1 cellular context compared by ENCODE assay signal in the genomic region with DNA sequence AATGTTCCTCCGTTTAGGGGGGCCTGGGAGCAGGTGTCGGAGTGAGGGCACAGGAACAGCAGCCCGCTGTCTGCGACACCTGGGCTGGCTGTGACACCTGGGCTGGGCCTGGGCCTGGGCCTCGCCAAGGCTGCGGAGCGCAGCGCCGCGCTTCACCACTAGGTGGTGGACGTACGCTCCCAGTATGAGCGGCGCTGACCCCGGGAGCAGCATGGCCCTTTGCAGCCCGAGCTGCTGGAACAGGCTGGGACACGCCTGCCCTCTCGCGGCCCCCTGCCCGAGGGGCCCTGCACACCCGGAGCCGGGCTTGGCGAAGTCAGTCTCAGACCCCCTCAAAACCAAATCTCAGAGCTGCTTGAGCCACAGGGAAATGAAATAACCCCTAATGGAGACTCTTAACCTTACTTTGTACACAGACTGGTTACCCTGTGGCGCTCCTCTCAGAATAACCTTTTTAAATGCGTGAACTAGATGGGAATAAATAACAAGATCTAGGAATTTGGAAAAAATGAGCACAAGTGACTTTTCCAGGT.
A peak's percentile ranks its signal among the peaks of the same experiment; 100 is the strongest.
TF ChIP-seq lines count a peak whose summit lies in the region.

No MANE protein-coding gene starts in this region.

TF ChIP-seq in K562, 482 proteins besides CTCF, POLR2A, EP300 and RAD21 (continued from another document and continues in another):
- TF ChIP-seq, protein P1, sequence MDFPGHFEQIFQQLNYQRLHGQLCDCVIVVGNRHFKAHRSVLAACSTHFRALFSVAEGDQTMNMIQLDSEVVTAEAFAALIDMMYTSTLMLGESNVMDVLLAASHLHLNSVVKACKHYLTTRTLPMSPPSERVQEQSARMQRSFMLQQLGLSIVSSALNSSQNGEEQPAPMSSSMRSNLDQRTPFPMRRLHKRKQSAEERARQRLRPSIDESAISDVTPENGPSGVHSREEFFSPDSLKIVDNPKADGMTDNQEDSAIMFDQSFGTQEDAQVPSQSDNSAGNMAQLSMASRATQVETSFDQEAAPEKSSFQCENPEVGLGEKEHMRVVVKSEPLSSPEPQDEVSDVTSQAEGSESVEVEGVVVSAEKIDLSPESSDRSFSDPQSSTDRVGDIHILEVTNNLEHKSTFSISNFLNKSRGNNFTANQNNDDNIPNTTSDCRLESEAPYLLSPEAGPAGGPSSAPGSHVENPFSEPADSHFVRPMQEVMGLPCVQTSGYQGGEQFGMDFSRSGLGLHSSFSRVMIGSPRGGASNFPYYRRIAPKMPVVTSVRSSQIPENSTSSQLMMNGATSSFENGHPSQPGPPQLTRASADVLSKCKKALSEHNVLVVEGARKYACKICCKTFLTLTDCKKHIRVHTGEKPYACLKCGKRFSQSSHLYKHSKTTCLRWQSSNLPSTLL (IDR thresholded peaks at IDR 0.05) = no peak
- TF ChIP-seq ETV1 (tag; conservative IDR thresholded peaks at IDR 0.05; ENCODE audit: low read depth) (no peak), SUPT5H (IDR thresholded peaks at IDR 0.05) (no peak), CBX2 (IDR thresholded peaks at IDR 0.05; ENCODE audit: insufficient read depth, low read length, poor library complexity, severe bottlenecking) (no peak), XRCC3 (IDR thresholded peaks at IDR 0.05) (no peak), NUFIP1 (IDR thresholded peaks at IDR 0.05; ENCODE audit: partially characterized antibody) (no peak), NR4A1 (CRISPR knock-in tag; IDR thresholded peaks at IDR 0.05) (no peak), NR4A1 (tag; IDR thresholded peaks at IDR 0.05) (no peak), HNRNPK (IDR thresholded peaks at IDR 0.05; ENCODE audit: low read depth, low read length, poor library complexity, severe bottlenecking) (no peak), CSDE1 (IDR thresholded peaks at IDR 0.05) (no peak), ZFX (CRISPR knock-in tag; IDR thresholded peaks at IDR 0.05) (peak; percentile 33; the same call in 1 of the 2 replicates), DACH1 (IDR thresholded peaks at IDR 0.05; ENCODE audit: partially characterized antibody) (no peak), MAZ (CRISPR knock-in tag; conservative IDR thresholded peaks at IDR 0.05 in 1 of 2, IDR thresholded peaks at IDR 0.05 in 1 of 2) (peak; percentile 32 to 80; a peak in 2 of 4 replicates), RBM15 (IDR thresholded peaks at IDR 0.05; ENCODE audit: insufficient read depth, low read length) (no peak), PURB (CRISPR knock-in tag; IDR thresholded peaks at IDR 0.05; ENCODE audit: low read depth) (no peak), HDAC2 (IDR thresholded peaks at IDR 0.05) (no peak), FIP1L1 (IDR thresholded peaks at IDR 0.05; ENCODE audit: low read depth, low read length, poor library complexity, severe bottlenecking) (no peak), ZNF23 (CRISPR knock-in tag; IDR thresholded peaks at IDR 0.05) (no peak), KAT8 (IDR thresholded peaks at IDR 0.05; ENCODE audit: low read depth) (no peak), ZNF57 (CRISPR knock-in tag; IDR thresholded peaks at IDR 0.05) (no peak), HSF4 (CRISPR knock-in tag; IDR thresholded peaks at IDR 0.05; ENCODE audit: borderline replicate concordance) (no peak), DIDO1 (tag; IDR thresholded peaks at IDR 0.05; ENCODE audit: low read depth) (no peak), CREM (IDR thresholded peaks at IDR 0.05; ENCODE audit: low read depth) (peak; percentile 56; the same call in 1 of the 2 replicates), ZNF77 (CRISPR knock-in tag; IDR thresholded peaks at IDR 0.05) (no peak), HMGN3 (IDR thresholded peaks at IDR 0.05; ENCODE audit: borderline replicate concordance, extremely low read depth, insufficient read length, low read depth, low read length) (peak; percentile 65), SOX6 (IDR thresholded peaks at IDR 0.05) (peak; percentile 37; the same call in 1 of the 2 replicates), RBM39 (optimal IDR thresholded peaks at IDR 0.05; ENCODE audit: low read depth, low read length) (no peak)
- TF ChIP-seq, protein P2, sequence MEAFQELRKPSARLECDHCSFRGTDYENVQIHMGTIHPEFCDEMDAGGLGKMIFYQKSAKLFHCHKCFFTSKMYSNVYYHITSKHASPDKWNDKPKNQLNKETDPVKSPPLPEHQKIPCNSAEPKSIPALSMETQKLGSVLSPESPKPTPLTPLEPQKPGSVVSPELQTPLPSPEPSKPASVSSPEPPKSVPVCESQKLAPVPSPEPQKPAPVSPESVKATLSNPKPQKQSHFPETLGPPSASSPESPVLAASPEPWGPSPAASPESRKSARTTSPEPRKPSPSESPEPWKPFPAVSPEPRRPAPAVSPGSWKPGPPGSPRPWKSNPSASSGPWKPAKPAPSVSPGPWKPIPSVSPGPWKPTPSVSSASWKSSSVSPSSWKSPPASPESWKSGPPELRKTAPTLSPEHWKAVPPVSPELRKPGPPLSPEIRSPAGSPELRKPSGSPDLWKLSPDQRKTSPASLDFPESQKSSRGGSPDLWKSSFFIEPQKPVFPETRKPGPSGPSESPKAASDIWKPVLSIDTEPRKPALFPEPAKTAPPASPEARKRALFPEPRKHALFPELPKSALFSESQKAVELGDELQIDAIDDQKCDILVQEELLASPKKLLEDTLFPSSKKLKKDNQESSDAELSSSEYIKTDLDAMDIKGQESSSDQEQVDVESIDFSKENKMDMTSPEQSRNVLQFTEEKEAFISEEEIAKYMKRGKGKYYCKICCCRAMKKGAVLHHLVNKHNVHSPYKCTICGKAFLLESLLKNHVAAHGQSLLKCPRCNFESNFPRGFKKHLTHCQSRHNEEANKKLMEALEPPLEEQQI (IDR thresholded peaks at IDR 0.05) = no peak
- TF ChIP-seq, protein P3, sequence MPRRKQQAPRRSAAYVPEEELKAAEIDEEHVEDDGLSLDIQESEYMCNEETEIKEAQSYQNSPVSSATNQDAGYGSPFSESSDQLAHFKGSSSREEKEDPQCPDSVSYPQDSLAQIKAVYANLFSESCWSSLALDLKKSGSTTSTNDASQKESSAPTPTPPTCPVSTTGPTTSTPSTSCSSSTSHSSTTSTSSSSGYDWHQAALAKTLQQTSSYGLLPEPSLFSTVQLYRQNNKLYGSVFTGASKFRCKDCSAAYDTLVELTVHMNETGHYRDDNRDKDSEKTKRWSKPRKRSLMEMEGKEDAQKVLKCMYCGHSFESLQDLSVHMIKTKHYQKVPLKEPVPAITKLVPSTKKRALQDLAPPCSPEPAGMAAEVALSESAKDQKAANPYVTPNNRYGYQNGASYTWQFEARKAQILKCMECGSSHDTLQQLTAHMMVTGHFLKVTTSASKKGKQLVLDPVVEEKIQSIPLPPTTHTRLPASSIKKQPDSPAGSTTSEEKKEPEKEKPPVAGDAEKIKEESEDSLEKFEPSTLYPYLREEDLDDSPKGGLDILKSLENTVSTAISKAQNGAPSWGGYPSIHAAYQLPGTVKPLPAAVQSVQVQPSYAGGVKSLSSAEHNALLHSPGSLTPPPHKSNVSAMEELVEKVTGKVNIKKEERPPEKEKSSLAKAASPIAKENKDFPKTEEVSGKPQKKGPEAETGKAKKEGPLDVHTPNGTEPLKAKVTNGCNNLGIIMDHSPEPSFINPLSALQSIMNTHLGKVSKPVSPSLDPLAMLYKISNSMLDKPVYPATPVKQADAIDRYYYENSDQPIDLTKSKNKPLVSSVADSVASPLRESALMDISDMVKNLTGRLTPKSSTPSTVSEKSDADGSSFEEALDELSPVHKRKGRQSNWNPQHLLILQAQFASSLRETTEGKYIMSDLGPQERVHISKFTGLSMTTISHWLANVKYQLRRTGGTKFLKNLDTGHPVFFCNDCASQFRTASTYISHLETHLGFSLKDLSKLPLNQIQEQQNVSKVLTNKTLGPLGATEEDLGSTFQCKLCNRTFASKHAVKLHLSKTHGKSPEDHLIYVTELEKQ (CRISPR knock-in tag; IDR thresholded peaks at IDR 0.05) = no peak
- TF ChIP-seq, protein P4, sequence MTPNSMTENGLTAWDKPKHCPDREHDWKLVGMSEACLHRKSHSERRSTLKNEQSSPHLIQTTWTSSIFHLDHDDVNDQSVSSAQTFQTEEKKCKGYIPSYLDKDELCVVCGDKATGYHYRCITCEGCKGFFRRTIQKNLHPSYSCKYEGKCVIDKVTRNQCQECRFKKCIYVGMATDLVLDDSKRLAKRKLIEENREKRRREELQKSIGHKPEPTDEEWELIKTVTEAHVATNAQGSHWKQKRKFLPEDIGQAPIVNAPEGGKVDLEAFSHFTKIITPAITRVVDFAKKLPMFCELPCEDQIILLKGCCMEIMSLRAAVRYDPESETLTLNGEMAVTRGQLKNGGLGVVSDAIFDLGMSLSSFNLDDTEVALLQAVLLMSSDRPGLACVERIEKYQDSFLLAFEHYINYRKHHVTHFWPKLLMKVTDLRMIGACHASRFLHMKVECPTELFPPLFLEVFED (CRISPR knock-in tag; conservative IDR thresholded peaks at IDR 0.05) = no peak
- TF ChIP-seq, protein P5, sequence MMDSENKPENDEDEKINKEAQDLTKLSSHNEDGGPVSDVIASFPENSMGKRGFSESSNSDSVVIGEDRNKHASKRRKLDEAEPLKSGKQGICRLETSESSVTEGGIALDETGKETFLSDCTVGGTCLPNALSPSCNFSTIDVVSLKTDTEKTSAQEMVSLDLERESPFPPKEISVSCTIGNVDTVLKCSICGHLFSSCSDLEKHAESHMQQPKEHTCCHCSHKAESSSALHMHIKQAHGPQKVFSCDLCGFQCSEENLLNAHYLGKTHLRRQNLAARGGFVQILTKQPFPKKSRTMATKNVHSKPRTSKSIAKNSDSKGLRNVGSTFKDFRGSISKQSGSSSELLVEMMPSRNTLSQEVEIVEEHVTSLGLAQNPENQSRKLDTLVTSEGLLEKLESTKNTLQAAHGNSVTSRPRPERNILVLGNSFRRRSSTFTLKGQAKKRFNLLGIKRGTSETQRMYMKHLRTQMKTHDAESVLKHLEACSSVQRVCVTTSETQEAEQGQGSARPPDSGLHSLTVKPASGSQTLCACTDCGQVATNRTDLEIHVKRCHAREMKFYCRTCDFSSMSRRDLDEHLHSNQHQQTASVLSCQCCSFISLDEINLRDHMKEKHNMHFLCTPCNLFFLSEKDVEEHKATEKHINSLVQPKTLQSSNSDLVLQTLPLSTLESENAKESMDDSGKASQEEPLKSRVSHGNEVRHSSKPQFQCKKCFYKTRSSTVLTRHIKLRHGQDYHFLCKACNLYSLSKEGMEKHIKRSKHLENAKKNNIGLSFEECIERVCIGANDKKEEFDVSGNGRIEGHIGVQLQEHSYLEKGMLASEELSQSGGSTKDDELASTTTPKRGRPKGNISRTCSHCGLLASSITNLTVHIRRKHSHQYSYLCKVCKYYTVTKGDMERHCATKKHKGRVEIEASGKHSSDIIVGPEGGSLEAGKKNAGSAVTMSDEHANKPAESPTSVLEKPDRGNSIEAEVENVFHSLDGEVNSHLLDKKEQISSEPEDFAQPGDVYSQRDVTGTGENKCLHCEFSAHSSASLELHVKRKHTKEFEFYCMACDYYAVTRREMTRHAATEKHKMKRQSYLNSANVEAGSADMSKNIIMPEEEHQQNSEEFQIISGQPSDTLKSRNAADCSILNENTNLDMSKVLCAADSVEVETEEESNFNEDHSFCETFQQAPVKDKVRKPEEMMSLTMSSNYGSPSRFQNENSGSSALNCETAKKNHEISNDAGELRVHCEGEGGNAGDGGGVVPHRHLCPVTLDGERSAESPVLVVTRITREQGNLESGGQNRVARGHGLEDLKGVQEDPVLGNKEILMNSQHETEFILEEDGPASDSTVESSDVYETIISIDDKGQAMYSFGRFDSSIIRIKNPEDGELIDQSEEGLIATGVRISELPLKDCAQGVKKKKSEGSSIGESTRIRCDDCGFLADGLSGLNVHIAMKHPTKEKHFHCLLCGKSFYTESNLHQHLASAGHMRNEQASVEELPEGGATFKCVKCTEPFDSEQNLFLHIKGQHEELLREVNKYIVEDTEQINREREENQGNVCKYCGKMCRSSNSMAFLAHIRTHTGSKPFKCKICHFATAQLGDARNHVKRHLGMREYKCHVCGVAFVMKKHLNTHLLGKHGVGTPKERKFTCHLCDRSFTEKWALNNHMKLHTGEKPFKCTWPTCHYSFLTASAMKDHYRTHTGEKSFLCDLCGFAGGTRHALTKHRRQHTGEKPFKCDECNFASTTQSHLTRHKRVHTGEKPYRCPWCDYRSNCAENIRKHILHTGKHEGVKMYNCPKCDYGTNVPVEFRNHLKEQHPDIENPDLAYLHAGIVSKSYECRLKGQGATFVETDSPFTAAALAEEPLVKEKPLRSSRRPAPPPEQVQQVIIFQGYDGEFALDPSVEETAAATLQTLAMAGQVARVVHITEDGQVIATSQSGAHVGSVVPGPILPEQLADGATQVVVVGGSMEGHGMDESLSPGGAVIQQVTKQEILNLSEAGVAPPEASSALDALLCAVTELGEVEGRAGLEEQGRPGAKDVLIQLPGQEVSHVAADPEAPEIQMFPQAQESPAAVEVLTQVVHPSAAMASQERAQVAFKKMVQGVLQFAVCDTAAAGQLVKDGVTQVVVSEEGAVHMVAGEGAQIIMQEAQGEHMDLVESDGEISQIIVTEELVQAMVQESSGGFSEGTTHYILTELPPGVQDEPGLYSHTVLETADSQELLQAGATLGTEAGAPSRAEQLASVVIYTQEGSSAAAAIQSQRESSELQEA (IDR thresholded peaks at IDR 0.05; ENCODE audit: low read depth) = no peak
- TF ChIP-seq, protein P6, sequence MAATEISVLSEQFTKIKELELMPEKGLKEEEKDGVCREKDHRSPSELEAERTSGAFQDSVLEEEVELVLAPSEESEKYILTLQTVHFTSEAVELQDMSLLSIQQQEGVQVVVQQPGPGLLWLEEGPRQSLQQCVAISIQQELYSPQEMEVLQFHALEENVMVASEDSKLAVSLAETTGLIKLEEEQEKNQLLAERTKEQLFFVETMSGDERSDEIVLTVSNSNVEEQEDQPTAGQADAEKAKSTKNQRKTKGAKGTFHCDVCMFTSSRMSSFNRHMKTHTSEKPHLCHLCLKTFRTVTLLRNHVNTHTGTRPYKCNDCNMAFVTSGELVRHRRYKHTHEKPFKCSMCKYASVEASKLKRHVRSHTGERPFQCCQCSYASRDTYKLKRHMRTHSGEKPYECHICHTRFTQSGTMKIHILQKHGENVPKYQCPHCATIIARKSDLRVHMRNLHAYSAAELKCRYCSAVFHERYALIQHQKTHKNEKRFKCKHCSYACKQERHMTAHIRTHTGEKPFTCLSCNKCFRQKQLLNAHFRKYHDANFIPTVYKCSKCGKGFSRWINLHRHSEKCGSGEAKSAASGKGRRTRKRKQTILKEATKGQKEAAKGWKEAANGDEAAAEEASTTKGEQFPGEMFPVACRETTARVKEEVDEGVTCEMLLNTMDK (IDR thresholded peaks at IDR 0.05; ENCODE audit: borderline replicate concordance, insufficient read depth, low read depth, low read length, poor library complexity, severe bottlenecking) = peak; percentile 67
- TF ChIP-seq, protein P7, sequence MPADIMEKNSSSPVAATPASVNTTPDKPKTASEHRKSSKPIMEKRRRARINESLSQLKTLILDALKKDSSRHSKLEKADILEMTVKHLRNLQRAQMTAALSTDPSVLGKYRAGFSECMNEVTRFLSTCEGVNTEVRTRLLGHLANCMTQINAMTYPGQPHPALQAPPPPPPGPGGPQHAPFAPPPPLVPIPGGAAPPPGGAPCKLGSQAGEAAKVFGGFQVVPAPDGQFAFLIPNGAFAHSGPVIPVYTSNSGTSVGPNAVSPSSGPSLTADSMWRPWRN (IDR thresholded peaks at IDR 0.05; ENCODE audit: low read depth) = no peak
- TF ChIP-seq, protein P8, sequence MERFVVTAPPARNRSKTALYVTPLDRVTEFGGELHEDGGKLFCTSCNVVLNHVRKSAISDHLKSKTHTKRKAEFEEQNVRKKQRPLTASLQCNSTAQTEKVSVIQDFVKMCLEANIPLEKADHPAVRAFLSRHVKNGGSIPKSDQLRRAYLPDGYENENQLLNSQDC (CRISPR knock-in tag; IDR thresholded peaks at IDR 0.05) = no peak
- TF ChIP-seq, protein P9, sequence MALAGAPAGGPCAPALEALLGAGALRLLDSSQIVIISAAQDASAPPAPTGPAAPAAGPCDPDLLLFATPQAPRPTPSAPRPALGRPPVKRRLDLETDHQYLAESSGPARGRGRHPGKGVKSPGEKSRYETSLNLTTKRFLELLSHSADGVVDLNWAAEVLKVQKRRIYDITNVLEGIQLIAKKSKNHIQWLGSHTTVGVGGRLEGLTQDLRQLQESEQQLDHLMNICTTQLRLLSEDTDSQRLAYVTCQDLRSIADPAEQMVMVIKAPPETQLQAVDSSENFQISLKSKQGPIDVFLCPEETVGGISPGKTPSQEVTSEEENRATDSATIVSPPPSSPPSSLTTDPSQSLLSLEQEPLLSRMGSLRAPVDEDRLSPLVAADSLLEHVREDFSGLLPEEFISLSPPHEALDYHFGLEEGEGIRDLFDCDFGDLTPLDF (CRISPR knock-in tag; IDR thresholded peaks at IDR 0.05) = no peak
